In the genomic region with DNA sequence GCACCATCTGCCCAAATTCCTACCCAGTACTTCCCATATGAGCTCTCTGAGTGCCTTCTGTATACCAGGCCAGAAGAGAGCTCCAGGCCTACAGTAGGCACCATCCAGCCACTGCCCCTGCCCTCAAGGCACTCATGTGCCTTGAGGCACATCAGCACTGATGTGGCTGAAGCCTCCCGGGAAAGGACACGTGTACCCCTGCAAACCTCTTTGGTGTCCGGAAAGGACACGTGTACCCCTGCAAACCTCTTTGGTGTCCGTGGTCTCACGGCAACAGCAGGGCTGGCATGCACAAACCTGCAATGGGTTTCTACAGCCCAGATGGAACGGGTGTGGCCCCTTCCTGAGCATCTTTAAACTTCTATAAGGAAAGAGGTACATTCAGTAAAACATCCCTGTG, we compare ENCODE assay signal across 24 cellular contexts.
DNase-seq lines count a peak whose midpoint lies in the region; ATAC-seq, FAIRE-seq and TF ChIP-seq lines count a peak whose summit lies in the region.
"Had no signal": no experiment of that assay in that cellular context is flagged by ENCODE, and none has a peak within 500 bp of the region (broad histone marks: within the 10 kb centered on the region; RNA-seq: fewer than 3 reads in every experiment).

No MANE protein-coding gene starts in this region.

- no peaks in the 10 kb centered on the region for H4K20me1 ChIP-seq in HepG2 (ENCODE audit: insufficient read depth, low read length)
- H4K20me1 ChIP-seq: BLaER1 treated with 17β-estradiol and CSF1 and Interleukin-3, amounts not matched to agents 10 nM and 100 nM had no signal

- POLR2A ChIA-PET in HepG2 (lab: Yijun Ruan, JAX) = no interaction called here
- POLR2A ChIA-PET in naive thymus-derived CD8-positive, alpha-beta T cell (lab: Charles Lee) = no interaction called here

- in situ Hi-C loops in HepG2 (cut with HindIII; ENCODE audit: extremely low pct_ligation_motif_present, low pct_unique_long_range_greater_than_20kb) = no loop called here

- no peak for DNase-seq in HepG2 (ENCODE audit: low spot score)
- no peak for DNase-seq in right lobe of liver
- peak; percentile 22 for DNase-seq in islet precursor cell
- no peak for DNase-seq in upper lobe of right lung
- DNase-seq in stimulated activated CD4-positive, alpha-beta T cell treated with anti-CD3 and anti-CD28 coated beads, Interleukin-1b, Interleukin-23, amount 100 ng/mL, for 48 hours = no peak
- DNase-seq in naive thymus-derived CD8-positive, alpha-beta T cell = no peak
- no peak for DNase-seq in SK-N-DZ (ENCODE audit: low spot score)
- DNase-seq: 8988T; ACHN; AML-193; Caco-2; Calu3; CD8-positive, alpha-beta T cell; DMS79 treated with DMSO at 0.1 percent for 48 hours; GF-D8 had no signal

- no peak; the same call in 2 of the 3 replicates for ATAC-seq in HepG2
- ATAC-seq in right lobe of liver = no peak
- peak; percentile 7 for ATAC-seq in upper lobe of right lung
- ATAC-seq in naive thymus-derived CD8-positive, alpha-beta T cell = no peak
- ATAC-seq: CD8-positive, alpha-beta T cell had no signal

- TF ChIP-seq EP300 in HepG2 (IDR thresholded peaks at IDR 0.05; ENCODE audit: low read depth in 2 of 2, low read length in 2 of 2) (no peak), HepG2 (CRISPR knock-in tag; IDR thresholded peaks at IDR 0.05; ENCODE audit: borderline replicate concordance) (no peak)

- no peak overlapping the region for H3K4me2 ChIP-seq in HepG2 (ENCODE audit: low read depth, low read length)

- H3K27ac ChIP-seq in HepG2 (ENCODE audit: extremely low read length, insufficient read depth, low read length) (no peak overlapping the region), right lobe of liver (no peak overlapping the region), upper lobe of right lung (no peak overlapping the region)
- H3K27ac ChIP-seq: BLaER1 treated with 17β-estradiol and CSF1 and Interleukin-3, amounts not matched to agents 10 nM and 100 nM; C4-2B had no signal

- no peaks in the 10 kb centered on the region for H3K79me2 ChIP-seq in HepG2 (ENCODE audit: insufficient read depth, low read length)

- peaks cover 0 to 7% (median 4%) of the 10 kb centered on the region in 4 donors for H3K4me1 Mint-ChIP-seq in naive thymus-derived CD8-positive, alpha-beta T cell

- TF ChIP-seq CTCF in HepG2 (CRISPR knock-in tag; IDR thresholded peaks at IDR 0.05) = no peak
- TF ChIP-seq CTCF in right lobe of liver (IDR thresholded peaks at IDR 0.05) = no peak
- no peak for TF ChIP-seq CTCF in upper lobe of right lung (IDR thresholded peaks at IDR 0.05)

- no peak overlapping the region for H2AFZ ChIP-seq in HepG2 (ENCODE audit: low read length)

- CTCF ChIA-PET in HepG2 (lab: Yijun Ruan, JAX; ENCODE audit: low intra/inter-chr PET ratio, low total read pairs) = no interaction called here

- no peaks in the 10 kb centered on the region for H3K9me3 Mint-ChIP-seq in naive thymus-derived CD8-positive, alpha-beta T cell
- H3K9me3 Mint-ChIP-seq: CD4-positive, alpha-beta T cell; CD8-positive, alpha-beta T cell had no signal

- peaks cover 0 to 20% of the 10 kb centered on the region in 2 experiments; a peak in 3 of 5 replicates for H3K27me3 ChIP-seq in HepG2 (ENCODE audit: control insufficient read depth in 1 of 2, insufficient read depth in 2 of 2, low read length in 2 of 2)
- H3K27me3 ChIP-seq in right lobe of liver = no peaks in the 10 kb centered on the region
- H3K27me3 ChIP-seq in upper lobe of right lung = no peaks in the 10 kb centered on the region
- H3K27me3 ChIP-seq: BLaER1 treated with 17β-estradiol and CSF1 and Interleukin-3, amounts not matched to agents 10 nM and 100 nM had no signal

- FAIRE-seq in HepG2 (lab: Jason Lieb, UNC) = no peak
- FAIRE-seq: A204.1, D721Med, G401.6, GM12891, GM19239 had no signal

- 0% methylated on average over 1 of the region's 7 CpGs for WGBS in HepG2 (ENCODE audit: low lambda C conversion rate)
- WGBS in right lobe of liver (ENCODE audit: insufficient coverage, low coverage, low lambda C conversion rate, missing lambda C conversion rate) = 63% methylated on average over 1 of the region's 7 CpGs

- no peak overlapping the region for H3K4me3 ChIP-seq in HepG2 (replicated peaks in 1 of 3; ENCODE audit: insufficient read depth in 1 of 3, low read depth in 2 of 3, low read length in 3 of 3)
- H3K4me3 ChIP-seq in right lobe of liver = no peak overlapping the region
- H3K4me3 ChIP-seq in upper lobe of right lung = no peak overlapping the region
- H3K4me3 ChIP-seq: BLaER1 treated with 17β-estradiol and CSF1 and Interleukin-3, amounts not matched to agents 10 nM and 100 nM had no signal

- no peaks in the 10 kb centered on the region for H3K9me3 ChIP-seq in HepG2 (ENCODE audit: low read length)
- no peaks in the 10 kb centered on the region for H3K9me3 ChIP-seq in right lobe of liver
- H3K9me3 ChIP-seq in upper lobe of right lung = no peaks in the 10 kb centered on the region
- H3K9me3 ChIP-seq: Caco-2 had no signal

- H3K36me3 ChIP-seq in HepG2 (replicated peaks in 1 of 2; ENCODE audit: control insufficient read depth in 1 of 2, insufficient read depth in 2 of 2, low read length in 2 of 2) = no peaks in the 10 kb centered on the region
- H3K36me3 ChIP-seq in right lobe of liver = no peaks in the 10 kb centered on the region
- H3K36me3 ChIP-seq in upper lobe of right lung = no peaks in the 10 kb centered on the region
- H3K36me3 ChIP-seq: BLaER1 treated with 17β-estradiol and CSF1 and Interleukin-3, amounts not matched to agents 10 nM and 100 nM had no signal

- no peak for TF ChIP-seq RAD21 in HepG2 (CRISPR knock-in tag; IDR thresholded peaks at IDR 0.05)

- H3K36me3 Mint-ChIP-seq in naive thymus-derived CD8-positive, alpha-beta T cell = no peaks in the 10 kb centered on the region
- H3K36me3 Mint-ChIP-seq: CD8-positive, alpha-beta T cell had no signal

- peaks cover 3 to 34% (median 20%) of the 10 kb centered on the region in 5 donors for H3K27me3 Mint-ChIP-seq in naive thymus-derived CD8-positive, alpha-beta T cell

- no peak overlapping the region for H3K9ac ChIP-seq in HepG2 (ENCODE audit: insufficient read depth, low read depth, low read length)
- H3K9ac ChIP-seq: BLaER1 treated with 17β-estradiol and CSF1 and Interleukin-3, amounts not matched to agents 10 nM and 100 nM had no signal

- intact Hi-C loops in HepG2 (cut with micrococcal nuclease; ENCODE audit: unreplicated experiment) = no loop called here
- intact Hi-C loops in right lobe of liver (cut with DNase I) = loop anchor here in 1 of 2 donors (10.0 kb wide), 1 partner anchor 226 kb away; no protein-coding TSS in a partner anchor
- intact Hi-C loops in upper lobe of right lung (cut with DNase I) = no loop called here

- no peak overlapping the region for H3K4me3 Mint-ChIP-seq in naive thymus-derived CD8-positive, alpha-beta T cell
- H3K4me3 Mint-ChIP-seq: B cell; CD4-positive, alpha-beta T cell; CD8-positive, alpha-beta T cell had no signal

- no TSS peak for BruUV-seq in HepG2 (replicated peaks; lab: Mats Ljungman, UMichigan)

- H3K27ac Mint-ChIP-seq in naive thymus-derived CD8-positive, alpha-beta T cell = peak overlapping the region in 1 of 10 donors; percentile 19
- H3K27ac Mint-ChIP-seq: B cell; CD4-positive, alpha-beta T cell; CD8-positive, alpha-beta T cell had no signal

- H3K4me1 ChIP-seq in HepG2 (ENCODE audit: insufficient read depth, low read length) = no peaks in the 10 kb centered on the region
- H3K4me1 ChIP-seq in right lobe of liver = no peaks in the 10 kb centered on the region
- no peaks in the 10 kb centered on the region for H3K4me1 ChIP-seq in upper lobe of right lung
- H3K4me1 ChIP-seq: Caco-2 had no signal

- TF ChIP-seq POLR2A in HepG2 (IDR thresholded peaks at IDR 0.05; ENCODE audit: insufficient read depth in 1 of 2, low read depth in 2 of 2, low read length in 2 of 2) (no peak), right lobe of liver (IDR thresholded peaks at IDR 0.05) (no peak)

TF ChIP-seq in HepG2, 621 proteins besides CTCF, POLR2A, EP300 and RAD21 (continues in another document):
- TF ChIP-seq PCBP1 (IDR thresholded peaks at IDR 0.05; ENCODE audit: borderline replicate concordance, low read depth, low read length) = no peak
- no peak for TF ChIP-seq U2AF1 (optimal IDR thresholded peaks at IDR 0.05; ENCODE audit: low read depth, low read length)
- TF ChIP-seq REST (IDR thresholded peaks at IDR 0.05; ENCODE audit: borderline replicate concordance in 1 of 2, low read depth in 1 of 2, low read length in 2 of 2) = no peak
- TF ChIP-seq BRCA1 (CRISPR knock-in tag; IDR thresholded peaks at IDR 0.05) = no peak
- TF ChIP-seq HOXA9 (CRISPR knock-in tag; IDR thresholded peaks at IDR 0.05; ENCODE audit: borderline replicate concordance) = no peak
